ENCODE assay signal across 33 cellular contexts in genomic region chr4:10741221-10741620, GRCh38. TPM values are rescaled to one million over a fixed set of nuclear protein-coding genes. Genes with fewer than 3 reads are reported as not detected.
"Had no signal": no experiment of that assay in that cellular context is flagged by ENCODE, and none has a peak within 500 bp of the region (broad histone marks: within the 10 kb centered on the region; RNA-seq: fewer than 3 reads in every experiment).

No MANE protein-coding gene starts in this region.

- H3K4me1 ChIP-seq: Peyer's patch had no signal

- H3K27me3 ChIP-seq: Peyer's patch had no signal

- H3K4me2 ChIP-seq: KMS-11 had no signal

- DNase-seq: activated B cell treated with CpG ODN at 0.5 μM for 24 hours; activated CD4-positive, alpha-beta memory T cell treated with anti-CD3 and anti-CD28 coated beads, Interleukin-2, amount 10 ng/mL, durations not matched to agents 7 days and 5 days; activated CD4-positive, alpha-beta T cell treated with anti-CD3 and anti-CD28 coated beads for 4 hours; activated CD4-positive, CD25-positive, alpha-beta regulatory T cell treated with anti-CD3 and anti-CD28 coated beads, Interleukin-2, amount 50 U/mL, for 72 hours; activated CD8-positive, alpha-beta memory T cell treated with anti-CD3 and anti-CD28 coated beads for 24 hours; activated CD8-positive, alpha-beta memory T cell treated with anti-CD3 and anti-CD28 coated beads, Interleukin-2, amount 10 ng/mL, durations not matched to agents 7 days and 5 days; activated CD8-positive, alpha-beta memory T cell treated with anti-CD3 and anti-CD28 coated beads, Interleukin-2, amount 50 U/mL, for 48 hours; activated effector memory CD4-positive, alpha-beta T cell treated with anti-CD3 and anti-CD28 coated beads, Interleukin-2, amount 50 U/mL, for 16 hours; activated naive CD4-positive, alpha-beta T cell; activated naive CD4-positive, alpha-beta T cell treated with anti-CD3 and anti-CD28 coated beads, Interleukin-2, amount 50 U/mL, for 16 hours; activated naive CD8-positive, alpha-beta T cell treated with anti-CD3 and anti-CD28 coated beads, Interleukin-2, amount 10 ng/mL, durations not matched to agents 7 days and 5 days; activated T-cell treated with anti-CD3 and anti-CD28 coated beads, Interleukin-2, amount 50 U/mL, for 48 hours; central memory CD4-positive, alpha-beta T cell; NCI-H1092 treated with DMSO at 0.1 percent for 48 hours; NCI-H1417 treated with DMSO at 0.1 percent for 48 hours; NCI-H2029; NCI-H2107; NCI-H226; NCI-H446 treated with DMSO at 0.1 percent for 48 hours; NCI-H524; Peyer's patch; RPMI8226; SW 1271; T-helper 1 cell; T-helper 2 cell; T-helper 9 cell had no signal

- H3K4me1 Mint-ChIP-seq: activated CD4-positive, alpha-beta memory T cell treated with anti-CD3 and anti-CD28 coated beads, Interleukin-2, amount 10 ng/mL, durations not matched to agents 7 days and 5 days; activated CD8-positive, alpha-beta memory T cell treated with anti-CD3 and anti-CD28 coated beads, Interleukin-2, amount 10 ng/mL, durations not matched to agents 7 days and 5 days; activated T-helper 17 cell treated with anti-CD3 and anti-CD28 coated beads, Interleukin-2, amount 50 U/mL, for 72 hours had no signal

- H3K27ac Mint-ChIP-seq: activated B cell treated with CpG ODN at 0.5 μM for 24 hours; activated CD4-positive, alpha-beta memory T cell treated with anti-CD3 and anti-CD28 coated beads, Interleukin-2, amount 10 ng/mL, durations not matched to agents 7 days and 5 days; activated CD8-positive, alpha-beta memory T cell treated with anti-CD3 and anti-CD28 coated beads, Interleukin-2, amount 10 ng/mL, durations not matched to agents 7 days and 5 days; activated naive CD8-positive, alpha-beta T cell treated with anti-CD3 and anti-CD28 coated beads, Interleukin-2, amount 10 ng/mL, durations not matched to agents 7 days and 5 days; activated T-helper 17 cell treated with anti-CD3 and anti-CD28 coated beads, Interleukin-2, amount 50 U/mL, for 72 hours; brain had no signal

- H3K27ac ChIP-seq: KMS-11, Peyer's patch, VCaP had no signal

- H3K9ac ChIP-seq: KMS-11 had no signal

- H3K9me3 Mint-ChIP-seq: activated B cell treated with CpG ODN at 0.5 μM for 24 hours; activated naive CD8-positive, alpha-beta T cell treated with anti-CD3 and anti-CD28 coated beads, Interleukin-2, amount 10 ng/mL, durations not matched to agents 7 days and 5 days had no signal

- H3K27me3 Mint-ChIP-seq: activated B cell treated with CpG ODN at 0.5 μM for 24 hours; activated CD4-positive, alpha-beta memory T cell treated with anti-CD3 and anti-CD28 coated beads, Interleukin-2, amount 10 ng/mL, durations not matched to agents 7 days and 5 days; activated T-helper 17 cell treated with anti-CD3 and anti-CD28 coated beads, Interleukin-2, amount 50 U/mL, for 72 hours; brain had no signal

- H3K4me3 Mint-ChIP-seq: activated B cell treated with CpG ODN at 0.5 μM for 24 hours; activated CD4-positive, alpha-beta memory T cell treated with anti-CD3 and anti-CD28 coated beads, Interleukin-2, amount 10 ng/mL, durations not matched to agents 7 days and 5 days; activated CD8-positive, alpha-beta memory T cell treated with anti-CD3 and anti-CD28 coated beads, Interleukin-2, amount 10 ng/mL, durations not matched to agents 7 days and 5 days; activated naive CD8-positive, alpha-beta T cell treated with anti-CD3 and anti-CD28 coated beads, Interleukin-2, amount 10 ng/mL, durations not matched to agents 7 days and 5 days; activated T-helper 17 cell treated with anti-CD3 and anti-CD28 coated beads, Interleukin-2, amount 50 U/mL, for 72 hours; brain had no signal

- ATAC-seq: activated CD8-positive, alpha-beta memory T cell treated with anti-CD3 and anti-CD28 coated beads, Interleukin-2, amount 10 ng/mL, durations not matched to agents 7 days and 5 days; activated T-helper 17 cell treated with anti-CD3 and anti-CD28 coated beads, Interleukin-2, amount 50 U/mL, for 72 hours; Right ventricle myocardium inferior had no signal

- H3K4me3 ChIP-seq: Peyer's patch had no signal

RNA-seq across cellular contexts. Expression of gene CLNK, which starts 56.7 kb away (rescaled TPM):
- total RNA-seq: activated naive CD8-positive, alpha-beta T cell treated with anti-CD3 and anti-CD28 coated beads, Interleukin-2, amount 10 ng/mL, durations not matched to agents 7 days and 5 days; activated T-helper 17 cell treated with anti-CD3 and anti-CD28 coated beads, Interleukin-2, amount 50 U/mL, for 72 hours; cerebellum; LHCN-M2; Right ventricle myocardium inferior had no signal
